ENCODE assay signal across 25 cellular contexts in genomic region chr12:5546616-5547015, GRCh38.
DNase-seq lines count a peak whose midpoint lies in the region; ATAC-seq and TF ChIP-seq lines count a peak whose summit lies in the region.
"Had no signal": no experiment of that assay in that cellular context is flagged by ENCODE, and none has a peak within 500 bp of the region (broad histone marks: within the 10 kb centered on the region; RNA-seq: fewer than 3 reads in every experiment).

No MANE protein-coding gene starts in this region.

- peak; percentile 9 for DNase-seq in activated CD4-positive, alpha-beta T cell treated with anti-CD3 and anti-CD28 coated beads, Interleukin-2, amount 10 ng/mL, durations not matched to agents 24 days and 14 days
- no peak for DNase-seq in activated CD4-positive, alpha-beta T cell treated with anti-CD3 and anti-CD28 coated beads, Interleukin-2, amount 50 U/mL, for 4 hours
- peak; percentile 23 for DNase-seq in HT1080 (ENCODE audit: low read depth)
- peak; percentile 26 for DNase-seq in endodermal cell
- no peak for DNase-seq in smooth muscle cell (lab: John Stamatoyannopoulos, UW; ENCODE audit: unreplicated experiment)
- DNase-seq in NCI-H345 (lab: John Stamatoyannopoulos, UW): no peak
- no peak for DNase-seq in NCI-H345 treated with DMSO at 0.1 percent for 48 hours (lab: John Stamatoyannopoulos, UW; ENCODE audit: unreplicated experiment)
- no peak for DNase-seq in natural killer cell
- DNase-seq: activated CD4-positive, alpha-beta T cell treated with anti-CD3 and anti-CD28 coated beads for 4 hours; CD4-positive, alpha-beta memory T cell; immature natural killer cell; KG1; mammary epithelial cell; NCI-H1436; NCI-H82; ovary; retina; small intestine; stimulated activated naive CD8-positive, alpha-beta T cell treated with anti-CD3 and anti-CD28 coated beads, Interleukin-15, Interleukin-2, amounts not matched to agents 100 U/mL and 50 U/mL, for 24 hours; T-helper 9 cell had no signal

- H3K36me3 ChIP-seq in endodermal cell (ENCODE audit: control insufficient read depth, insufficient read depth, low read length) (no peaks in the 10 kb centered on the region), smooth muscle cell (ENCODE audit: low read depth) (no peaks in the 10 kb centered on the region)
- H3K36me3 ChIP-seq: ovary, SJSA1 had no signal

- TF ChIP-seq CTCF in endodermal cell (conservative IDR thresholded peaks at IDR 0.05) (no peak), smooth muscle cell (IDR thresholded peaks at IDR 0.05; ENCODE audit: borderline replicate concordance, insufficient read depth, poor library complexity, severe bottlenecking) (no peak), natural killer cell (IDR thresholded peaks at IDR 0.05) (no peak)

- no peak overlapping the region for H3K4me3 ChIP-seq in endodermal cell (ENCODE audit: low read length)
- no peak overlapping the region for H3K4me3 ChIP-seq in smooth muscle cell
- H3K4me3 ChIP-seq: ovary, SJSA1 had no signal

- H3K9ac ChIP-seq in endodermal cell (ENCODE audit: extremely low read depth, low read length, poor library complexity, severe bottlenecking) (no peak overlapping the region), smooth muscle cell (ENCODE audit: low read depth) (peak overlapping the region; percentile 19)

- no peak overlapping the region for H3K4me3 Mint-ChIP-seq in activated CD4-positive, alpha-beta T cell treated with anti-CD3 and anti-CD28 coated beads, Interleukin-2, amount 10 ng/mL, durations not matched to agents 24 days and 14 days
- H3K4me3 Mint-ChIP-seq in endodermal cell (no peak overlapping the region), natural killer cell (no peak overlapping the region)
- H3K4me3 Mint-ChIP-seq: CD4-positive, alpha-beta memory T cell; immature natural killer cell had no signal

- H3K4me1 ChIP-seq in endodermal cell (ENCODE audit: control insufficient read depth, insufficient read depth, low read length): no peaks in the 10 kb centered on the region
- no peaks in the 10 kb centered on the region for H3K4me1 ChIP-seq in smooth muscle cell (ENCODE audit: low read depth)
- H3K4me1 ChIP-seq: SJSA1 had no signal

- no peak overlapping the region for H3K27ac Mint-ChIP-seq in activated CD4-positive, alpha-beta T cell treated with anti-CD3 and anti-CD28 coated beads, Interleukin-2, amount 10 ng/mL, durations not matched to agents 24 days and 14 days
- H3K27ac Mint-ChIP-seq in endodermal cell (no peak overlapping the region), natural killer cell (no peak overlapping the region)
- H3K27ac Mint-ChIP-seq: activated naive CD4-positive, alpha-beta T cell treated with anti-CD3 and anti-CD28 coated beads, Interleukin-2, amount 50 U/mL, for 72 hours; CD4-positive, alpha-beta memory T cell; immature natural killer cell had no signal

- H3K9me3 ChIP-seq in endodermal cell (ENCODE audit: control insufficient read depth, low read length) (peaks cover 20% of the 10 kb centered on the region), smooth muscle cell (replicated peaks; ENCODE audit: low read depth) (no peaks in the 10 kb centered on the region)
- H3K9me3 ChIP-seq: ovary, SJSA1 had no signal

- H3K27me3 ChIP-seq in endodermal cell (ENCODE audit: control insufficient read depth, insufficient read depth, low read length, poor library complexity, severe bottlenecking) (no peaks in the 10 kb centered on the region), smooth muscle cell (ENCODE audit: low read depth) (no peaks in the 10 kb centered on the region)
- H3K27me3 ChIP-seq: ovary had no signal

- H2AFZ ChIP-seq in smooth muscle cell (ENCODE audit: low read depth): no peak overlapping the region

- no peaks in the 10 kb centered on the region for H4K20me1 ChIP-seq in smooth muscle cell (ENCODE audit: low read depth)

- no peaks in the 10 kb centered on the region for H3K36me3 Mint-ChIP-seq in activated CD4-positive, alpha-beta T cell treated with anti-CD3 and anti-CD28 coated beads, Interleukin-2, amount 10 ng/mL, durations not matched to agents 24 days and 14 days (ENCODE audit: low read depth)
- H3K36me3 Mint-ChIP-seq in endodermal cell (ENCODE audit: low read depth) (peaks cover 3% of the 10 kb centered on the region), natural killer cell (peaks cover 15% of the 10 kb centered on the region)
- H3K36me3 Mint-ChIP-seq: CD4-positive, alpha-beta memory T cell; immature natural killer cell had no signal

- no peak overlapping the region for H3K4me2 ChIP-seq in smooth muscle cell

- WGBS in endodermal cell (ENCODE audit: insufficient coverage in 1 of 2, insufficient read length in 1 of 2), 2 experiments: 92 to 100% methylated on average over 2 to 6 of the region's 6 CpGs
- 43% methylated on average over 6 of the region's 6 CpGs for WGBS in smooth muscle cell (ENCODE audit: low lambda C conversion rate)

- H3K79me2 ChIP-seq in smooth muscle cell (ENCODE audit: low read depth): no peaks in the 10 kb centered on the region

- H3K27me3 Mint-ChIP-seq in activated CD4-positive, alpha-beta T cell treated with anti-CD3 and anti-CD28 coated beads, Interleukin-2, amount 10 ng/mL, durations not matched to agents 24 days and 14 days: peaks cover 2% of the 10 kb centered on the region
- peaks cover 23% of the 10 kb centered on the region for H3K27me3 Mint-ChIP-seq in endodermal cell (ENCODE audit: insufficient read depth)
- peaks cover 17% of the 10 kb centered on the region in 2 donors for H3K27me3 Mint-ChIP-seq in natural killer cell (ENCODE audit: low read depth in 2 of 2)

- intact Hi-C loops in activated CD4-positive, alpha-beta T cell treated with anti-CD3 and anti-CD28 coated beads, Interleukin-2, amount 10 ng/mL, durations not matched to agents 24 days and 14 days (cut with micrococcal nuclease): no loop called here
- intact Hi-C loops in natural killer cell (cut with micrococcal nuclease): no loop called here

- H3K27ac ChIP-seq in endodermal cell (ENCODE audit: low read depth, low read length) (no peak overlapping the region), smooth muscle cell (ENCODE audit: low read depth) (peak overlapping the region; percentile 58)
- H3K27ac ChIP-seq: 22Rv1, epithelial cell of prostate, ovary, SJSA1, VCaP had no signal

- no peaks in the 10 kb centered on the region for H3F3A ChIP-seq in smooth muscle cell (ENCODE audit: low read depth)

- no peak for ATAC-seq in natural killer cell
- ATAC-seq: activated naive CD4-positive, alpha-beta T cell treated with anti-CD3 and anti-CD28 coated beads, Interleukin-2, amount 50 U/mL, for 72 hours; stimulated activated naive CD8-positive, alpha-beta T cell treated with anti-CD3 and anti-CD28 coated beads, Interleukin-15, Interleukin-2, amounts not matched to agents 100 U/mL and 50 U/mL, for 24 hours had no signal

- H3K9me3 Mint-ChIP-seq in activated CD4-positive, alpha-beta T cell treated with anti-CD3 and anti-CD28 coated beads, Interleukin-2, amount 10 ng/mL, durations not matched to agents 24 days and 14 days: no peaks in the 10 kb centered on the region
- H3K9me3 Mint-ChIP-seq in endodermal cell (peaks cover 22% of the 10 kb centered on the region), natural killer cell (peaks cover 4 to 7% of the 10 kb centered on the region in 2 donors)

- H3K4me1 Mint-ChIP-seq in activated CD4-positive, alpha-beta T cell treated with anti-CD3 and anti-CD28 coated beads, Interleukin-2, amount 10 ng/mL, durations not matched to agents 24 days and 14 days: no peaks in the 10 kb centered on the region
- peaks cover 8% of the 10 kb centered on the region for H3K4me1 Mint-ChIP-seq in endodermal cell
- H3K4me1 Mint-ChIP-seq in natural killer cell: no peaks in the 10 kb centered on the region
- H3K4me1 Mint-ChIP-seq: CD4-positive, alpha-beta memory T cell; immature natural killer cell had no signal

Comparison
In these comparisons a context has a peak if more than half of its experiments do, and no peak if none do; other contexts are left out.
1. DNase-seq: peak in activated CD4-positive, alpha-beta T cell treated with anti-CD3 and anti-CD28 coated beads, Interleukin-2, amount 10 ng/mL, durations not matched to agents 24 days and 14 days (single experiment), HT1080 (single experiment) and endodermal cell (single experiment); none in activated CD4-positive, alpha-beta T cell treated with anti-CD3 and anti-CD28 coated beads, Interleukin-2, amount 50 U/mL, for 4 hours (0 of 2), smooth muscle cell (single experiment), NCI-H345 (single experiment), NCI-H345 treated with DMSO at 0.1 percent for 48 hours (single experiment) and natural killer cell (single experiment).